ENCODE assay signal across 8 cellular contexts in the genomic region with DNA sequence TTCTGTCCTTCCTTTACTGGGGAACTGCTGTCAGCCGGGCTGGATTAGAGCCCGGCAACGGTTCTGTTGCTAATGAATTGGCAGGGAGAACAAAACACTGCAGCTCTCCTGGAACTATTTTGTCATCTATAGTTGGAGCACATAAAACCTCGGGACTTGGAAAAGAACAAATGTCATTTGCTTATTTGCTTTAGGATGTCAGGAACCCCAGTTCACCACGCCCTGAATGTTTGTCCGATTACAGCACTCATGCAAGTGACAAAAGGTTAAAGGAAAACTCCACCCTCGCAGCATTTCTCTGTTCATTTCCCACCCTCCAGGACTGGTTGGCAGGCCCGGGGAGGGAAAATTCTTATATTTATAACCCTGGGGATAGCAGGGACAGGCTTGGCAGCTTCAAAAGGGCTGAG.
DNase-seq lines count a peak whose midpoint lies in the region; ATAC-seq, FAIRE-seq and TF ChIP-seq lines count a peak whose summit lies in the region.

No MANE protein-coding gene starts in this region.

- FAIRE-seq in frontal cortex (lab: Jason Lieb, UNC) = no peak

- no peaks in the 10 kb centered on the region for H3K27me3 Mint-ChIP-seq in activated T-cell treated with anti-CD3 and anti-CD28 coated beads, Interleukin-2, amount 50 U/mL, for 72 hours (ENCODE audit: low read depth)

- H3K9me3 ChIP-seq in ovary = no peaks in the 10 kb centered on the region

- H3K27ac Mint-ChIP-seq in activated T-cell treated with anti-CD3 and anti-CD28 coated beads, Interleukin-2, amount 50 U/mL, for 72 hours = no peak overlapping the region

- peaks cover 33% of the 10 kb centered on the region for H3K4me1 Mint-ChIP-seq in activated T-cell treated with anti-CD3 and anti-CD28 coated beads, Interleukin-2, amount 50 U/mL, for 72 hours (ENCODE audit: low read depth)

- intact Hi-C loops in ovary (cut with DNase I) = no loop called here

- WGBS in ovary, 3 donors = 2 to 4% (median 2%) methylated on average over 8 of the region's 8 CpGs

- no peak for TF ChIP-seq POLR2A in ovary (IDR thresholded peaks at IDR 0.05)

- H3K27me3 ChIP-seq in ovary = no peaks in the 10 kb centered on the region

- TF ChIP-seq EP300 in ovary (IDR thresholded peaks at IDR 0.05) = peak; percentile 48

- H3K36me3 ChIP-seq in ovary = no peaks in the 10 kb centered on the region

- no peak for DNase-seq in activated T-cell treated with anti-CD3 and anti-CD28 coated beads, Interleukin-2, amount 50 U/mL, for 72 hours
- DNase-seq in activated T-cell treated with anti-CD3 and anti-CD28 coated beads for 4 hours = no peak
- peak; percentile 38 to 44 for DNase-seq in frontal cortex (ENCODE audit: low spot score in 2 of 2)
- DNase-seq in ovary = peak; percentile 36 to 63 (median 51)
- no peak for DNase-seq in stimulated activated naive CD4-positive, alpha-beta T cell treated with Interleukin-2 at 50 U/mL for 16 hours (lab: John Stamatoyannopoulos, UW)

- no peak for TF ChIP-seq CTCF in VCaP (conservative IDR thresholded peaks at IDR 0.05)
- TF ChIP-seq CTCF in ovary (IDR thresholded peaks at IDR 0.05) = no peak

- H3K27ac ChIP-seq in VCaP (peak overlapping the region; percentile 79), ovary (peak overlapping the region; percentile 0 to 40)

- H3K4me3 ChIP-seq in ovary = no peak overlapping the region

- ATAC-seq in activated T-cell treated with anti-CD3 and anti-CD28 coated beads, Interleukin-2, amount 50 U/mL, for 72 hours (replicated peaks in 1 of 2) = peak in 1 of 2 donors; percentile 31
- ATAC-seq in GM19351 (IDR thresholded peaks at IDR 0.05; ENCODE audit: unreplicated experiment) (no peak), GM19395 (IDR thresholded peaks at IDR 0.05; ENCODE audit: unreplicated experiment) (no peak)

- no peaks in the 10 kb centered on the region for H3K9me3 Mint-ChIP-seq in activated T-cell treated with anti-CD3 and anti-CD28 coated beads, Interleukin-2, amount 50 U/mL, for 72 hours

- H3K4me3 Mint-ChIP-seq in activated T-cell treated with anti-CD3 and anti-CD28 coated beads, Interleukin-2, amount 50 U/mL, for 72 hours = peak overlapping the region; percentile 68 to 80

- peaks cover 12% of the 10 kb centered on the region for H3K4me1 ChIP-seq in ovary (ENCODE audit: insufficient read depth)

- H3K36me3 Mint-ChIP-seq in activated T-cell treated with anti-CD3 and anti-CD28 coated beads, Interleukin-2, amount 50 U/mL, for 72 hours (ENCODE audit: insufficient read depth in 2 of 2) = no peaks in the 10 kb centered on the region

Comparison
In these comparisons a context has a peak if more than half of its experiments do, and no peak if none do; other contexts are left out.
1. DNase-seq: peak in frontal cortex (2 of 2) and ovary (5 of 5); none in activated T-cell treated with anti-CD3 and anti-CD28 coated beads, Interleukin-2, amount 50 U/mL, for 72 hours (0 of 2), activated T-cell treated with anti-CD3 and anti-CD28 coated beads for 4 hours (single experiment) and stimulated activated naive CD4-positive, alpha-beta T cell treated with Interleukin-2 at 50 U/mL for 16 hours (single experiment).